In genomic region chr3:130649061-130649654, GRCh38 we compare ENCODE assay signal across 22 cellular contexts.
"Had no signal": no experiment of that assay in that cellular context is flagged by ENCODE, and none has a peak within 500 bp of the region (broad histone marks: within the 10 kb centered on the region; RNA-seq: fewer than 3 reads in every experiment).

No MANE protein-coding gene starts in this region.

- H3K9me3 ChIP-seq: colonic mucosa, gastroesophageal sphincter, heart left ventricle, left lung, lower lobe of right lung, mucosa of descending colon had no signal

- FAIRE-seq: endothelial cell of umbilical vein, frontal cortex had no signal

- H3K4me1 ChIP-seq: colonic mucosa, foreskin keratinocyte, gastroesophageal sphincter, left lung, lower lobe of right lung had no signal

- H3K4me3 ChIP-seq: colonic mucosa, gastroesophageal sphincter, heart left ventricle, hepatocyte, left lung, lower lobe of right lung, mucosa of descending colon had no signal

- H3K27ac ChIP-seq: colonic mucosa, epithelial cell of prostate, foreskin keratinocyte, gastroesophageal sphincter, heart left ventricle, hepatocyte, left lung, lower lobe of right lung had no signal

- DNase-seq: cerebellar nuclear complex; colonic mucosa; cortex of kidney; effector CD4-positive, alpha-beta T cell; effector memory CD4-positive, alpha-beta T cell; erythroblast; foreskin keratinocyte; heart left ventricle; hypothalamus; immature natural killer cell; left cardiac atrium; left lung; left ventricle myocardium superior; lower lobe of right lung; mesenchymal stem cell; mucosa of descending colon had no signal

- ATAC-seq: esophagus mucosa, foreskin keratinocyte, gastroesophageal sphincter, heart left ventricle, left cardiac atrium, left lung, left ventricle myocardium superior, lower lobe of right lung, mucosa of descending colon had no signal

- H3K36me3 ChIP-seq: colonic mucosa, gastroesophageal sphincter, heart left ventricle, left lung, lower lobe of right lung had no signal

- H3K27me3 ChIP-seq: colonic mucosa, foreskin keratinocyte, gastroesophageal sphincter, heart left ventricle, hepatocyte, left lung had no signal
